In genomic region chr11:64971421-64972233, GRCh38 we compare ENCODE assay signal across 9 cellular contexts. TPM values are rescaled to one million over a fixed set of nuclear protein-coding genes. Genes with fewer than 3 reads are reported as not detected.
DNase-seq lines count a peak whose midpoint lies in the region; ATAC-seq and TF ChIP-seq lines count a peak whose summit lies in the region.
"Had no signal": no experiment of that assay in that cellular context is flagged by ENCODE, and none has a peak within 500 bp of the region (broad histone marks: within the 10 kb centered on the region; RNA-seq: fewer than 3 reads in every experiment).

Gene MAJIN, minus strand, starts transcription at chr11:64972108. Its CDS starts 12,703 bp downstream, at chr11:64959405.

- H3K9me3 ChIP-seq in osteoblast (ENCODE audit: low read depth, low read length) = no peaks in the 10 kb centered on the region

- DNase-seq in ACHN = peak; percentile 60
- DNase-seq in NOMO-1 treated with DMSO at 0.1 percent for 48 hours (lab: John Stamatoyannopoulos, UW; ENCODE audit: unreplicated experiment) = peak; percentile 23
- peak; percentile 95 for DNase-seq in activated effector memory CD4-positive, alpha-beta T cell treated with anti-CD3 and anti-CD28 coated beads, Interleukin-2, amount 50 U/mL, for 16 hours
- peak; percentile 80 for DNase-seq in fibroblast of villous mesenchyme (ENCODE audit: low read depth)
- DNase-seq in osteoblast (ENCODE audit: insufficient read length, low spot score, missing footprints) = peak; percentile 97
- DNase-seq in stimulated activated naive CD8-positive, alpha-beta T cell treated with anti-CD3 and anti-CD28 coated beads, Interleukin-15, amount 100 ng/mL, for 72 hours = peak; percentile 89
- DNase-seq in NCI-H774 (lab: John Stamatoyannopoulos, UW) = no peak
- DNase-seq: DND-41 had no signal

- no peaks in the 10 kb centered on the region for H3K79me2 ChIP-seq in osteoblast (ENCODE audit: insufficient read depth, low read length)

- peak within 1 kb of the TSS; percentile 71 for H3K4me2 ChIP-seq in osteoblast (ENCODE audit: insufficient read depth, low read length)

- no peaks in the 10 kb centered on the region for H4K20me1 ChIP-seq in osteoblast (ENCODE audit: insufficient read depth, low read length)

- peak; percentile 69 for ATAC-seq in stimulated activated naive CD8-positive, alpha-beta T cell treated with anti-CD3 and anti-CD28 coated beads, Interleukin-15, amount 100 ng/mL, for 72 hours
- no peak for ATAC-seq in GM18907 (IDR thresholded peaks at IDR 0.05; ENCODE audit: unreplicated experiment)

- peak within 1 kb of the TSS; percentile 90 to 97 for H3K27ac Mint-ChIP-seq in stimulated activated naive CD8-positive, alpha-beta T cell treated with anti-CD3 and anti-CD28 coated beads, Interleukin-15, amount 100 ng/mL, for 72 hours

- H3K4me3 ChIP-seq in fibroblast of villous mesenchyme (ENCODE audit: low read depth, low read length) (peak within 1 kb of the TSS; percentile 55), osteoblast (ENCODE audit: insufficient read depth, low read length) (peak within 1 kb of the TSS; percentile 54)

- H3K36me3 ChIP-seq in osteoblast (ENCODE audit: insufficient read depth, low read length) = no peaks in the 10 kb centered on the region

- in situ Hi-C loops in ACHN (cut with HindIII; ENCODE audit: low pct_ligation_motif_present, low pct_unique_long_range_greater_than_20kb, low sequenced_read_pairs) = no loop called here

- H3K27me3 ChIP-seq in osteoblast (ENCODE audit: insufficient read depth, low read length) = no peaks in the 10 kb centered on the region

- H3K27ac ChIP-seq in osteoblast (ENCODE audit: low read depth, low read length) = no peak within 1 kb of the TSS

- peak within 1 kb of the TSS; percentile 89 for H2AFZ ChIP-seq in osteoblast (ENCODE audit: low read length)

- TF ChIP-seq CTCF in fibroblast of villous mesenchyme (IDR thresholded peaks at IDR 0.05; ENCODE audit: insufficient read depth, low read depth, low read length) (no peak), osteoblast (IDR thresholded peaks at IDR 0.05; ENCODE audit: extremely low read depth, low read depth, low read length) (no peak)

- no peaks in the 10 kb centered on the region for H3K9me3 Mint-ChIP-seq in stimulated activated naive CD8-positive, alpha-beta T cell treated with anti-CD3 and anti-CD28 coated beads, Interleukin-15, amount 100 ng/mL, for 72 hours

- H3K4me1 ChIP-seq in osteoblast (ENCODE audit: insufficient read depth, low read length) = peaks cover 4% of the 10 kb centered on the region

- H3K4me1 Mint-ChIP-seq in stimulated activated naive CD8-positive, alpha-beta T cell treated with anti-CD3 and anti-CD28 coated beads, Interleukin-15, amount 100 ng/mL, for 72 hours = peaks cover 59% of the 10 kb centered on the region

- no peaks in the 10 kb centered on the region for H3K27me3 Mint-ChIP-seq in stimulated activated naive CD8-positive, alpha-beta T cell treated with anti-CD3 and anti-CD28 coated beads, Interleukin-15, amount 100 ng/mL, for 72 hours

- H3K4me3 Mint-ChIP-seq in stimulated activated naive CD8-positive, alpha-beta T cell treated with anti-CD3 and anti-CD28 coated beads, Interleukin-15, amount 100 ng/mL, for 72 hours = peak within 1 kb of the TSS; percentile 67 to 69

RNA-seq across cellular contexts. Expression of gene MAJIN, which starts in this region (rescaled TPM):
- total RNA-seq in fibroblast of villous mesenchyme (not detected in 2 replicates), osteoblast (not detected in 2 replicates)

Comparison
In these comparisons a context has a peak if more than half of its experiments do, and no peak if none do; other contexts are left out.
1. Peak in DNase-seq and H3K4me3 ChIP-seq in fibroblast of villous mesenchyme; RNA of the gene not detected or under 1 TPM.
2. Peak in DNase-seq, H3K4me3 ChIP-seq and H3K4me2 ChIP-seq in osteoblast; RNA of the gene not detected or under 1 TPM.